14 cellular contexts compared by ENCODE assay signal in genomic region chr10:5592070-5592469, GRCh38.
"Had no signal": no experiment of that assay in that cellular context is flagged by ENCODE, and none has a peak within 500 bp of the region (broad histone marks: within the 10 kb centered on the region; RNA-seq: fewer than 3 reads in every experiment).

No MANE protein-coding gene starts in this region.

- H3K4me3 ChIP-seq: tibial nerve had no signal

- H3K4me3 Mint-ChIP-seq: activated CD8-positive, alpha-beta T cell treated with anti-CD3 and anti-CD28 coated beads for 36 hours; activated naive CD8-positive, alpha-beta T cell treated with anti-CD3 and anti-CD28 coated beads for 36 hours; dendritic cell treated with granulocyte-macrophage colony-stimulating factor and Interleukin-4, amounts not matched to agents 40 ng/mL and 50 ng/mL, for 4 days; effector memory CD8-positive, alpha-beta T cell; T-helper 17 cell; WTC11 had no signal

- H3K36me3 Mint-ChIP-seq: activated naive CD8-positive, alpha-beta T cell treated with anti-CD3 and anti-CD28 coated beads for 36 hours; WTC11 had no signal

- H3K27me3 Mint-ChIP-seq: activated naive CD8-positive, alpha-beta T cell treated with anti-CD3 and anti-CD28 coated beads for 36 hours had no signal

- H3K9me3 ChIP-seq: tibial nerve had no signal

- H3K27me3 ChIP-seq: tibial nerve had no signal

- H3K27ac ChIP-seq: tibial nerve had no signal

- DNase-seq: activated CD4-positive, alpha-beta T cell treated with anti-CD3 and anti-CD28 coated beads for 4 hours; activated CD8-positive, alpha-beta memory T cell treated with anti-CD3 and anti-CD28 coated beads, Interleukin-2, amount 50 U/mL, for 4 hours; activated CD8-positive, alpha-beta T cell treated with anti-CD3 and anti-CD28 coated beads for 36 hours; activated naive CD8-positive, alpha-beta T cell treated with anti-CD3 and anti-CD28 coated beads for 36 hours; activated T-cell treated with anti-CD3 and anti-CD28 coated beads, Interleukin-2, amount 50 U/mL, for 48 hours; anterior cingulate cortex; cerebellar nuclear complex; effector memory CD8-positive, alpha-beta T cell; stimulated activated CD4-positive, alpha-beta T cell treated with anti-CD3 and anti-CD28 coated beads, Interleukin-4, amount 100 ng/mL, for 1 hour; stimulated activated naive CD4-positive, alpha-beta T cell; T-helper 17 cell had no signal

- ATAC-seq: activated CD8-positive, alpha-beta T cell treated with anti-CD3 and anti-CD28 coated beads for 36 hours; effector memory CD8-positive, alpha-beta T cell; T-helper 17 cell had no signal

- H3K27ac Mint-ChIP-seq: activated CD8-positive, alpha-beta T cell treated with anti-CD3 and anti-CD28 coated beads for 36 hours; activated naive CD8-positive, alpha-beta T cell treated with anti-CD3 and anti-CD28 coated beads for 36 hours; dendritic cell treated with granulocyte-macrophage colony-stimulating factor and Interleukin-4, amounts not matched to agents 40 ng/mL and 50 ng/mL, for 4 days; T-helper 17 cell; WTC11 had no signal

- H3K36me3 ChIP-seq: tibial nerve had no signal

- H3K9me3 Mint-ChIP-seq: activated CD8-positive, alpha-beta T cell treated with anti-CD3 and anti-CD28 coated beads for 36 hours; activated naive CD8-positive, alpha-beta T cell treated with anti-CD3 and anti-CD28 coated beads for 36 hours; dendritic cell treated with granulocyte-macrophage colony-stimulating factor and Interleukin-4, amounts not matched to agents 40 ng/mL and 50 ng/mL, for 4 days; effector memory CD8-positive, alpha-beta T cell; WTC11 had no signal
